In genomic region chr5:446864-447263, GRCh38 we compare ENCODE assay signal across 8 cellular contexts. TPM values are rescaled to one million over a fixed set of nuclear protein-coding genes. Genes with fewer than 3 reads are reported as not detected.
DNase-seq lines count a peak whose midpoint lies in the region; ATAC-seq and TF ChIP-seq lines count a peak whose summit lies in the region.

No MANE protein-coding gene starts in this region.

- H3K4me3 Mint-ChIP-seq in activated naive CD8-positive, alpha-beta T cell treated with anti-CD3 and anti-CD28 coated beads for 36 hours: no peak overlapping the region

- H3K27ac ChIP-seq in A673 (ENCODE audit: low read depth, low read length, poor library complexity, severe bottlenecking): no peak overlapping the region
- H3K27ac ChIP-seq in transverse colon: no peak overlapping the region

- POLR2A ChIA-PET in A673 (lab: Charles Lee; ENCODE audit: low non-redundant PET): interaction anchor here (0.7 kb wide), 2 partner anchors 24 to 93 kb away, joined by 3 to 9 read pairs; no protein-coding TSS in a partner anchor

- intact Hi-C loops in A673 (cut with micrococcal nuclease; ENCODE audit: unreplicated experiment) (no loop called here), transverse colon (cut with DNase I; ENCODE audit: low total_unique reads) (no loop called here)

- WGBS in transverse colon (ENCODE audit: low coverage in 1 of 2), 2 donors: 50 to 52% methylated on average over 1 to 7 of the region's 7 CpGs

- ATAC-seq in HG02763 (IDR thresholded peaks at IDR 0.05; ENCODE audit: unreplicated experiment): no peak

- BruUV-seq in A673 (replicated peaks; lab: Mats Ljungman, UMichigan): no TSS peak

- H3K27me3 Mint-ChIP-seq in activated naive CD8-positive, alpha-beta T cell treated with anti-CD3 and anti-CD28 coated beads for 36 hours: no peaks in the 10 kb centered on the region

- DNase-seq in A673 (ENCODE audit: low spot score) (peak; percentile 46), G401 (ENCODE audit: low spot score) (peak; percentile 52), NCI-H2081 (lab: John Stamatoyannopoulos, UW) (peak; percentile 66 to 73), inferior parietal cortex (ENCODE audit: extremely low spot score) (peak; percentile 53), transverse colon (peak; percentile 5), mucosa of gallbladder (ENCODE audit: low spot score) (no peak)
- no peak for DNase-seq in activated naive CD8-positive, alpha-beta T cell treated with anti-CD3 and anti-CD28 coated beads for 36 hours

- peak overlapping the region; percentile 60 for H3K27ac Mint-ChIP-seq in activated naive CD8-positive, alpha-beta T cell treated with anti-CD3 and anti-CD28 coated beads for 36 hours

- H3K4me1 ChIP-seq in A673 (ENCODE audit: insufficient read depth, low read length, poor library complexity, severe bottlenecking): peaks cover 9% of the 10 kb centered on the region
- peaks cover 8 to 30% (median 17%) of the 10 kb centered on the region in 4 donors for H3K4me1 ChIP-seq in transverse colon

- TF ChIP-seq EP300 in transverse colon (IDR thresholded peaks at IDR 0.05; ENCODE audit: low read depth): no peak

- no peak for TF ChIP-seq POLR2A in transverse colon (IDR thresholded peaks at IDR 0.05)

- H3K36me3 Mint-ChIP-seq in activated naive CD8-positive, alpha-beta T cell treated with anti-CD3 and anti-CD28 coated beads for 36 hours: peaks cover 61% of the 10 kb centered on the region

- TF ChIP-seq CTCF in A673 (conservative IDR thresholded peaks at IDR 0.05; ENCODE audit: low read depth, low read length) (peak; percentile 70), transverse colon (IDR thresholded peaks at IDR 0.05) (peak; percentile 48 to 59 (median 57))

- H3K4me3 ChIP-seq in A673 (ENCODE audit: low read depth, low read length, poor library complexity, severe bottlenecking) (no peak overlapping the region), transverse colon (no peak overlapping the region)

- in situ Hi-C loops in G401 (cut with HindIII; ENCODE audit: low sequenced_read_pairs): no loop called here
- in situ Hi-C loops in transverse colon (cut with MboI; ENCODE audit: low pct_ligation_motif_present in 1 of 4, low pct_unique_long_range_greater_than_20kb in 1 of 4, low sequenced_read_pairs in 3 of 4): no loop called here

- H3K4me1 Mint-ChIP-seq in activated naive CD8-positive, alpha-beta T cell treated with anti-CD3 and anti-CD28 coated beads for 36 hours: peaks cover 33% of the 10 kb centered on the region

- H3K36me3 ChIP-seq in A673 (ENCODE audit: insufficient read depth, low read length, poor library complexity, severe bottlenecking) (peaks cover 54% of the 10 kb centered on the region), transverse colon (peaks cover 3 to 48% (median 14%) of the 10 kb centered on the region in 4 donors)

- H3K27me3 ChIP-seq in A673 (replicated peaks; ENCODE audit: insufficient read depth, low read depth, low read length, poor library complexity) (no peaks in the 10 kb centered on the region), transverse colon (no peaks in the 10 kb centered on the region)

- CTCF ChIA-PET in A673 (lab: Charles Lee): interaction anchor here (0.7 to 1.0 kb wide), 4 partner anchors 25 to 722 kb away, joined by 3 to 5 read pairs (median 4); no protein-coding TSS in a partner anchor

- peaks cover 4% of the 10 kb centered on the region for H3K9me3 ChIP-seq in A673 (ENCODE audit: low read depth, low read length, poor library complexity, severe bottlenecking)
- peaks cover 5 to 7% of the 10 kb centered on the region in 2 donors for H3K9me3 ChIP-seq in transverse colon

- H3K9me3 Mint-ChIP-seq in activated naive CD8-positive, alpha-beta T cell treated with anti-CD3 and anti-CD28 coated beads for 36 hours: peaks cover 15% of the 10 kb centered on the region

RNA-seq across cellular contexts. Expression of gene EXOC3, which starts 3.9 kb away (rescaled TPM):
- total RNA-seq in A673 (2021) (46.7 and 53.8 TPM in 2 replicates), transverse colon (100 to 1,000 TPM in 1 of 4 donors, 10 to 100 TPM in 3; 69.9 to 240 (median 76.1) TPM), mucosa of gallbladder (71.6 TPM)
- 16.7 and 29.2 TPM in 2 replicates for total RNA-seq in G401 (2014; rRNA removed; shearing (Covaris generic))
- total RNA-seq in activated naive CD8-positive, alpha-beta T cell treated with anti-CD3 and anti-CD28 coated beads for 36 hours: 10 to 100 TPM; 58.2 to 61.2 TPM

Comparison
In these comparisons a context has a peak if more than half of its experiments do, and no peak if none do; other contexts are left out.
1. DNase-seq: peak in A673 (single experiment), G401 (single experiment), NCI-H2081 (2 of 2), inferior parietal cortex (single experiment) and transverse colon (single experiment); none in activated naive CD8-positive, alpha-beta T cell treated with anti-CD3 and anti-CD28 coated beads for 36 hours (single experiment) and mucosa of gallbladder (single experiment).